ENCODE assay signal across 16 cellular contexts in the genomic region with DNA sequence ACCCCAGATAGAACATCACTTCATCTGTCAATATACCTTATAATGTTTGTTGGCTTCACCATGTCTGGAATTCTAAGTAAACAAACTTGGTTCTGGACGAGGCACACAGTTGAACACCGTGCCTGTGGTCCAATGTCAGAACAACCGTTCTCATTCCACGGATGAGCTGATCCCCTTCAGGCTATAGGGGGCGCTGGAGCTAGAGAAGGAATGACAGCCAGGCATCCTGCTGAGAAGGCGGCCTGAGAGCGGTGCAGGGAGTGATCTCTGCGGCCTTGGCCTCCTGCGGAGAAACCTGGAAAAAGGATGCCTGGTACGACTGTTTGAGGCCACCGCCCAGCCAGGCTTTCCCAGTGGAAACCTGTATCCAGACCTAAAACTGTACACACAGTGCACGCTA. TPM values are rescaled to one million over a fixed set of nuclear protein-coding genes. Genes with fewer than 3 reads are reported as not detected.
DNase-seq lines count a peak whose midpoint lies in the region; ATAC-seq and TF ChIP-seq lines count a peak whose summit lies in the region.
"Had no signal": no experiment of that assay in that cellular context is flagged by ENCODE, and none has a peak within 500 bp of the region (broad histone marks: within the 10 kb centered on the region; RNA-seq: fewer than 3 reads in every experiment).

No MANE protein-coding gene starts in this region.

- intact Hi-C loops in heart left ventricle (cut with DNase I) = no loop called here
- intact Hi-C loops in activated naive CD4-positive, alpha-beta T cell treated with anti-CD3 and anti-CD28 coated beads for 36 hours (cut with micrococcal nuclease) = no loop called here

- no peak overlapping the region for H3K4me2 ChIP-seq in hepatocyte

- 52 to 67% (median 56%) methylated on average over 12 of the region's 12 CpGs for WGBS in heart left ventricle, 4 donors
- 55% methylated on average over 12 of the region's 12 CpGs for WGBS in hepatocyte (ENCODE audit: low lambda C conversion rate, missing lambda C conversion rate)

- TF ChIP-seq CTCF in cardiac muscle cell (IDR thresholded peaks at IDR 0.05; ENCODE audit: low read depth, low read length) (peak; percentile 19), heart left ventricle (IDR thresholded peaks at IDR 0.05) (peak in 1 of 12 donors; percentile 7), WERI-Rb-1 (IDR thresholded peaks at IDR 0.05; ENCODE audit: low read depth, low read length) (peak; percentile 31; the same call in 1 of the 2 replicates), hepatocyte (IDR thresholded peaks at IDR 0.05; ENCODE audit: poor library complexity) (peak; percentile 19)

- H3K36me3 Mint-ChIP-seq in activated naive CD4-positive, alpha-beta T cell treated with anti-CD3 and anti-CD28 coated beads for 36 hours (ENCODE audit: low read depth) = no peaks in the 10 kb centered on the region

- H3K27ac Mint-ChIP-seq in activated naive CD4-positive, alpha-beta T cell treated with anti-CD3 and anti-CD28 coated beads for 36 hours = no peak overlapping the region
- H3K27ac Mint-ChIP-seq: stimulated activated naive CD8-positive, alpha-beta T cell treated with anti-CD3 and anti-CD28 coated beads, Interleukin-15, amount 100 ng/mL, for 72 hours; T-helper 1 cell treated with Interleukin-12 subunit alpha and Interleukin-12 subunit beta and Interleukin-4 antibody, amounts not matched to agents 30 μg/mL and 1 μg/mL, for 36 hours had no signal

- H3K9me2 ChIP-seq in hepatocyte (replicated peaks; ENCODE audit: insufficient read depth) = no peaks in the 10 kb centered on the region

- no peak overlapping the region for H3K4me3 Mint-ChIP-seq in activated naive CD4-positive, alpha-beta T cell treated with anti-CD3 and anti-CD28 coated beads for 36 hours
- H3K4me3 Mint-ChIP-seq: stimulated activated naive CD8-positive, alpha-beta T cell treated with anti-CD3 and anti-CD28 coated beads, Interleukin-15, amount 100 ng/mL, for 72 hours; T-helper 1 cell treated with Interleukin-12 subunit alpha and Interleukin-12 subunit beta and Interleukin-4 antibody, amounts not matched to agents 30 μg/mL and 1 μg/mL, for 36 hours had no signal

- DNase-seq in cardiac muscle cell (ENCODE audit: low read depth in 1 of 2, low spot score in 1 of 2) (peak in 1 of 2 donors; percentile 59), heart left ventricle (no peak), WERI-Rb-1 (peak; percentile 31), hepatocyte (ENCODE audit: low spot score) (peak; percentile 21), ureter (ENCODE audit: low spot score) (no peak)
- DNase-seq in activated naive CD4-positive, alpha-beta T cell treated with anti-CD3 and anti-CD28 coated beads for 36 hours = no peak
- DNase-seq: amniotic stem cell; left colon; MG63; NCI-H524; occipital lobe; stimulated activated CD4-positive, alpha-beta T cell treated with anti-CD3 and anti-CD28 coated beads, Interleukin-1b, Interleukin-23, amount 100 ng/mL, for 48 hours; stimulated activated naive CD8-positive, alpha-beta T cell treated with anti-CD3 and anti-CD28 coated beads, Interleukin-15, amount 100 ng/mL, for 72 hours had no signal

- H3K27ac ChIP-seq in cardiac muscle cell = no peak overlapping the region
- peak overlapping the region in 1 of 12 donors; percentile 74 for H3K27ac ChIP-seq in heart left ventricle
- H3K27ac ChIP-seq in WERI-Rb-1 = no peak overlapping the region
- no peak overlapping the region for H3K27ac ChIP-seq in hepatocyte

- H3K36me3 ChIP-seq in cardiac muscle cell (no peaks in the 10 kb centered on the region), heart left ventricle (no peaks in the 10 kb centered on the region), WERI-Rb-1 (no peaks in the 10 kb centered on the region), hepatocyte (replicated peaks; ENCODE audit: insufficient read depth, low read depth) (no peaks in the 10 kb centered on the region)
- H3K36me3 ChIP-seq: MG63 had no signal

- H4K20me1 ChIP-seq in hepatocyte (ENCODE audit: insufficient read depth, poor library complexity, severe bottlenecking) = no peaks in the 10 kb centered on the region

- ATAC-seq in heart left ventricle (no peak), GM19023 (IDR thresholded peaks at IDR 0.05; ENCODE audit: unreplicated experiment) (no peak), HG02610 (IDR thresholded peaks at IDR 0.05; ENCODE audit: unreplicated experiment) (no peak)
- ATAC-seq: left colon; stimulated activated naive CD8-positive, alpha-beta T cell treated with anti-CD3 and anti-CD28 coated beads, Interleukin-15, amount 100 ng/mL, for 72 hours had no signal

- no peak overlapping the region for H2AFZ ChIP-seq in hepatocyte

- H3K9me3 ChIP-seq in cardiac muscle cell (ENCODE audit: low read depth) = no peaks in the 10 kb centered on the region
- H3K9me3 ChIP-seq in heart left ventricle = peaks cover 0 to 7% (median 0%) of the 10 kb centered on the region in 12 donors
- no peaks in the 10 kb centered on the region for H3K9me3 ChIP-seq in WERI-Rb-1 (ENCODE audit: severe bottlenecking)
- H3K9me3 ChIP-seq in hepatocyte (ENCODE audit: low read depth) = no peaks in the 10 kb centered on the region
- H3K9me3 ChIP-seq: MG63 had no signal

- H3K4me3 ChIP-seq in cardiac muscle cell (no peak overlapping the region), heart left ventricle (no peak overlapping the region), WERI-Rb-1 (ENCODE audit: low read depth, low read length) (no peak overlapping the region), hepatocyte (no peak overlapping the region)
- H3K4me3 ChIP-seq: MG63 had no signal

- H3K27me3 ChIP-seq in cardiac muscle cell (no peaks in the 10 kb centered on the region), heart left ventricle (no peaks in the 10 kb centered on the region), WERI-Rb-1 (ENCODE audit: insufficient read depth, low read depth, severe bottlenecking) (no peaks in the 10 kb centered on the region), hepatocyte (no peaks in the 10 kb centered on the region)
- H3K27me3 ChIP-seq: MG63 had no signal

- no peaks in the 10 kb centered on the region for H3K79me2 ChIP-seq in hepatocyte

- no peaks in the 10 kb centered on the region for H3K4me1 ChIP-seq in cardiac muscle cell (ENCODE audit: low read depth)
- peaks cover 0 to 34% (median 0%) of the 10 kb centered on the region in 12 donors for H3K4me1 ChIP-seq in heart left ventricle
- H3K4me1 ChIP-seq in hepatocyte (ENCODE audit: insufficient read depth) = no peaks in the 10 kb centered on the region

- H3K9me3 Mint-ChIP-seq in activated naive CD4-positive, alpha-beta T cell treated with anti-CD3 and anti-CD28 coated beads for 36 hours = no peaks in the 10 kb centered on the region
- H3K9me3 Mint-ChIP-seq: stimulated activated naive CD8-positive, alpha-beta T cell treated with anti-CD3 and anti-CD28 coated beads, Interleukin-15, amount 100 ng/mL, for 72 hours; T-helper 1 cell treated with Interleukin-12 subunit alpha and Interleukin-12 subunit beta and Interleukin-4 antibody, amounts not matched to agents 30 μg/mL and 1 μg/mL, for 36 hours had no signal

- CTCF ChIA-PET in activated naive CD4-positive, alpha-beta T cell treated with anti-CD3 and anti-CD28 coated beads for 36 hours (lab: Charles Lee) = interaction anchor here (0.5 to 1.1 kb wide), 4 partner anchors 11 to 754 kb away, joined by 3 to 6 read pairs (median 4); no protein-coding TSS in a partner anchor

- no peaks in the 10 kb centered on the region for H3K27me3 Mint-ChIP-seq in activated naive CD4-positive, alpha-beta T cell treated with anti-CD3 and anti-CD28 coated beads for 36 hours (ENCODE audit: low read depth)
- H3K27me3 Mint-ChIP-seq: stimulated activated naive CD8-positive, alpha-beta T cell treated with anti-CD3 and anti-CD28 coated beads, Interleukin-15, amount 100 ng/mL, for 72 hours had no signal

- H3K4me1 Mint-ChIP-seq in activated naive CD4-positive, alpha-beta T cell treated with anti-CD3 and anti-CD28 coated beads for 36 hours (ENCODE audit: low read depth) = no peaks in the 10 kb centered on the region
- H3K4me1 Mint-ChIP-seq: stimulated activated naive CD8-positive, alpha-beta T cell treated with anti-CD3 and anti-CD28 coated beads, Interleukin-15, amount 100 ng/mL, for 72 hours had no signal

- TF ChIP-seq POLR2A in heart left ventricle (IDR thresholded peaks at IDR 0.05) = no peak

RNA-seq across cellular contexts. Expression of a gene that starts 48.7 kb away (rescaled TPM):
- total RNA-seq in cardiac muscle cell (20.0 and 24.1 TPM in 2 replicates), heart left ventricle (10 to 100 TPM; 15.2 to 28.5 (median 22.5) TPM), hepatocyte (41.6 and 45.4 TPM in 2 replicates), ureter (11.9 TPM)
- polyA plus RNA-seq in cardiac muscle cell (27.5 and 30.0 TPM in 2 replicates), heart left ventricle (10 to 100 TPM; 12.3 to 20.3 TPM), hepatocyte (28.2 and 42.5 TPM in 2 replicates)
- total RNA-seq in activated naive CD4-positive, alpha-beta T cell treated with anti-CD3 and anti-CD28 coated beads for 36 hours = 10 to 100 TPM; 12.3 to 13.4 TPM

Comparison
In these comparisons a context has a peak if more than half of its experiments do, and no peak if none do; other contexts are left out.
1. DNase-seq: peak in WERI-Rb-1 (single experiment) and hepatocyte (single experiment); none in heart left ventricle (0 of 5), ureter (single experiment) and activated naive CD4-positive, alpha-beta T cell treated with anti-CD3 and anti-CD28 coated beads for 36 hours (single experiment).